ENCODE assay signal across 8 cellular contexts in genomic region chr3:171458056-171458856, GRCh38. TPM values are rescaled to one million over a fixed set of nuclear protein-coding genes. Genes with fewer than 3 reads are reported as not detected.
A peak's percentile ranks its signal among the peaks of the same experiment; 100 is the strongest.
DNase-seq lines count a peak whose midpoint lies in the region; ATAC-seq and TF ChIP-seq lines count a peak whose summit lies in the region.

No MANE protein-coding gene starts in this region.

- no peak for TF ChIP-seq CTCF in DND-41 (IDR thresholded peaks at IDR 0.05; ENCODE audit: borderline replicate concordance, extremely low read depth, low read length, poor library complexity, severe bottlenecking)
- no peak for TF ChIP-seq CTCF in mesothelial cell of epicardium (IDR thresholded peaks at IDR 0.05; ENCODE audit: unreplicated experiment)

- ATAC-seq in DND-41 (ENCODE audit: insufficient read depth, low read depth) (peak; percentile 88), GM19324 (IDR thresholded peaks at IDR 0.05; ENCODE audit: low FRiP score, unreplicated experiment) (no peak)

- H3K4me1 Mint-ChIP-seq in T-helper 2 cell treated with Interferon-gamma antibody and Interleukin-4, amounts not matched to agents 5 μg/mL and 100 μg/mL, for 36 hours (ENCODE audit: low read depth) = peaks cover 37% of the 10 kb centered on the region
- H3K4me1 Mint-ChIP-seq in mesothelial cell of epicardium = peaks cover 27% of the 10 kb centered on the region

- no peaks in the 10 kb centered on the region for H3K79me2 ChIP-seq in DND-41 (ENCODE audit: insufficient read depth, low read length)

- peak overlapping the region; percentile 44; the same call in 1 of the 2 replicates for H3K4me2 ChIP-seq in DND-41 (ENCODE audit: insufficient read depth, low read length)

- H3K9me3 Mint-ChIP-seq in T-helper 2 cell treated with Interferon-gamma antibody and Interleukin-4, amounts not matched to agents 5 μg/mL and 100 μg/mL, for 36 hours = no peaks in the 10 kb centered on the region
- H3K9me3 Mint-ChIP-seq in mesothelial cell of epicardium = no peaks in the 10 kb centered on the region

- peaks cover 16% of the 10 kb centered on the region; the same call in 1 of the 2 replicates for H3K4me1 ChIP-seq in DND-41 (ENCODE audit: insufficient read depth, low read length)

- peak overlapping the region; percentile 86 for H3K27ac Mint-ChIP-seq in T-helper 2 cell treated with Interferon-gamma antibody and Interleukin-4, amounts not matched to agents 5 μg/mL and 100 μg/mL, for 36 hours
- no peak overlapping the region for H3K27ac Mint-ChIP-seq in mesothelial cell of epicardium

- no peaks in the 10 kb centered on the region for H3K9me3 ChIP-seq in DND-41 (ENCODE audit: insufficient read depth, low read length, severe bottlenecking)

- peaks cover 4% of the 10 kb centered on the region for H3K36me3 Mint-ChIP-seq in T-helper 2 cell treated with Interferon-gamma antibody and Interleukin-4, amounts not matched to agents 5 μg/mL and 100 μg/mL, for 36 hours (ENCODE audit: low read depth)
- H3K36me3 Mint-ChIP-seq in mesothelial cell of epicardium = no peaks in the 10 kb centered on the region

- peaks cover 43% of the 10 kb centered on the region for H3K27me3 ChIP-seq in DND-41 (ENCODE audit: insufficient read depth, low read length, poor library complexity)

- H3K4me3 ChIP-seq in DND-41 (ENCODE audit: low read depth in 1 of 2, low read length in 2 of 2) = peak overlapping the region in 1 of 2 experiments; percentile 16; a peak in 1 of 4 replicates

- no peaks in the 10 kb centered on the region for H3K36me3 ChIP-seq in DND-41 (ENCODE audit: insufficient read depth, low read length)

- no peak overlapping the region for H3K9ac ChIP-seq in DND-41 (ENCODE audit: low read depth, low read length)

- H3K4me3 Mint-ChIP-seq in T-helper 2 cell treated with Interferon-gamma antibody and Interleukin-4, amounts not matched to agents 5 μg/mL and 100 μg/mL, for 36 hours = peak overlapping the region; percentile 88
- H3K4me3 Mint-ChIP-seq in mesothelial cell of epicardium = peak overlapping the region; percentile 93

- peak; percentile 52 for DNase-seq in DND-41
- DNase-seq in T-helper 2 cell treated with Interferon-gamma antibody and Interleukin-4, amounts not matched to agents 5 μg/mL and 100 μg/mL, for 36 hours (ENCODE audit: low spot score) = no peak
- peak; percentile 73 for DNase-seq in central memory CD4-positive, alpha-beta T cell
- DNase-seq in mesothelial cell of epicardium (ENCODE audit: low spot score in 2 of 2, unreplicated experiment in 2 of 2) = no peak
- DNase-seq in superior temporal gyrus (ENCODE audit: extremely low spot score) = peak; percentile 59
- DNase-seq in NCI-H146 treated with DMSO at 0.1 percent for 48 hours (lab: John Stamatoyannopoulos, UW; ENCODE audit: unreplicated experiment) = no peak
- DNase-seq in foreskin melanocyte = no peak

- no peaks in the 10 kb centered on the region for H3K27me3 Mint-ChIP-seq in T-helper 2 cell treated with Interferon-gamma antibody and Interleukin-4, amounts not matched to agents 5 μg/mL and 100 μg/mL, for 36 hours (ENCODE audit: low read depth)
- peaks cover 50% of the 10 kb centered on the region for H3K27me3 Mint-ChIP-seq in mesothelial cell of epicardium (ENCODE audit: low read depth)

- no peaks in the 10 kb centered on the region for H4K20me1 ChIP-seq in DND-41 (ENCODE audit: insufficient read depth, low read length)

- H2AFZ ChIP-seq in DND-41 (ENCODE audit: low read depth, low read length) = no peak overlapping the region

- H3K27ac ChIP-seq in DND-41 (ENCODE audit: low read length) = no peak overlapping the region

RNA-seq across cellular contexts. Expression of gene TNIK, which starts 1.9 kb away (rescaled TPM):
- 7.3 to 9.3 TPM (median 8.8 TPM) in 3 replicates for total RNA-seq in mesothelial cell of epicardium

Comparison
In these comparisons a context has a peak if more than half of its experiments do, and no peak if none do; other contexts are left out.
1. DNase-seq: peak in DND-41 (single experiment), central memory CD4-positive, alpha-beta T cell (single experiment) and superior temporal gyrus (single experiment); none in T-helper 2 cell treated with Interferon-gamma antibody and Interleukin-4, amounts not matched to agents 5 μg/mL and 100 μg/mL, for 36 hours (single experiment), mesothelial cell of epicardium (0 of 2), NCI-H146 treated with DMSO at 0.1 percent for 48 hours (single experiment) and foreskin melanocyte (single experiment).